ENCODE assay signal across 8 cellular contexts in genomic region chr7:98280791-98281756, GRCh38. TPM values are rescaled to one million over a fixed set of nuclear protein-coding genes. Genes with fewer than 3 reads are reported as not detected.
DNase-seq lines count a peak whose midpoint lies in the region; ATAC-seq and TF ChIP-seq lines count a peak whose summit lies in the region.

Gene BRI3 (plus strand): TSS chr7:98281686. CDS start chr7:98281796, 110 bp downstream.

- H3K9ac ChIP-seq in smooth muscle cell (ENCODE audit: low read depth), result peak within 1 kb of the TSS; percentile 97

- TF ChIP-seq POLR2A in breast epithelium (IDR thresholded peaks at IDR 0.05), result no peak

- H3K4me1 ChIP-seq in breast epithelium, result peaks cover 6 to 27% of the 10 kb centered on the region in 2 donors
- peaks cover 44% of the 10 kb centered on the region for H3K4me1 ChIP-seq in smooth muscle cell (ENCODE audit: low read depth)

- intact Hi-C loops in breast epithelium (cut with DNase I; ENCODE audit: low total_unique reads), result no loop called here

- peak within 1 kb of the TSS; percentile 100 for H3K4me2 ChIP-seq in smooth muscle cell

- peaks cover 43% of the 10 kb centered on the region for H3K79me2 ChIP-seq in smooth muscle cell (ENCODE audit: low read depth)

- peaks cover 4% of the 10 kb centered on the region for H3F3A ChIP-seq in smooth muscle cell (ENCODE audit: low read depth)

- H4K20me1 ChIP-seq in smooth muscle cell (ENCODE audit: low read depth), result peaks cover 39% of the 10 kb centered on the region

- H3K27me3 ChIP-seq in breast epithelium (no peaks in the 10 kb centered on the region), smooth muscle cell (ENCODE audit: low read depth) (no peaks in the 10 kb centered on the region)

- H3K36me3 ChIP-seq in breast epithelium (no peaks in the 10 kb centered on the region), smooth muscle cell (ENCODE audit: low read depth) (no peaks in the 10 kb centered on the region)

- H3K27ac ChIP-seq in VCaP (peak within 1 kb of the TSS; percentile 97), breast epithelium (peak within 1 kb of the TSS; percentile 95 to 99), smooth muscle cell (ENCODE audit: low read depth) (peak within 1 kb of the TSS; percentile 81)

- DNase-seq in SIG-M5 treated with dmso at 0.1 percent for 504 hours (lab: John Stamatoyannopoulos, UW; ENCODE audit: unreplicated experiment) (peak; percentile 78), SIG-M5 (lab: John Stamatoyannopoulos, UW) (no peak), NCI-H2171 (lab: John Stamatoyannopoulos, UW) (peak; percentile 92), breast epithelium (ENCODE audit: low spot score in 2 of 2) (peak; percentile 88 to 93), iPS-NIHi7 (ENCODE audit: extremely low spot score) (peak; percentile 94), smooth muscle cell (lab: John Stamatoyannopoulos, UW; ENCODE audit: unreplicated experiment) (peak; percentile 81)

- peak within 1 kb of the TSS; percentile 69 for H2AFZ ChIP-seq in smooth muscle cell (ENCODE audit: low read depth)

- ATAC-seq in HG03039 (IDR thresholded peaks at IDR 0.05; ENCODE audit: unreplicated experiment), result peak; percentile 69

- H3K4me3 ChIP-seq in breast epithelium (peak within 1 kb of the TSS; percentile 91 to 100 (median 99)), smooth muscle cell (peak within 1 kb of the TSS; percentile 96)

- H3K9me3 ChIP-seq in breast epithelium (no peaks in the 10 kb centered on the region), smooth muscle cell (replicated peaks; ENCODE audit: low read depth) (no peaks in the 10 kb centered on the region)

- TF ChIP-seq CTCF in VCaP (conservative IDR thresholded peaks at IDR 0.05) (peak; percentile 21), breast epithelium (IDR thresholded peaks at IDR 0.05) (peak in 1 of 3 donors; percentile 25), smooth muscle cell (IDR thresholded peaks at IDR 0.05; ENCODE audit: borderline replicate concordance, insufficient read depth, poor library complexity, severe bottlenecking) (no peak)

- WGBS in smooth muscle cell (ENCODE audit: low lambda C conversion rate), result 4% methylated on average over 28 of the region's 92 CpGs

RNA-seq across cellular contexts. Expression of gene BRI3, which starts in this region (rescaled TPM):
- total RNA-seq in breast epithelium (10 to 100 TPM; 38.8 to 85.5 (median 56.4) TPM), smooth muscle cell (58.4 and 70.1 TPM in 2 replicates)
- 83.0 and 84.9 TPM in 2 replicates for polyA plus RNA-seq in smooth muscle cell
